ENCODE assay signal across 21 cellular contexts in genomic region chr14:33259764-33260163, GRCh38.
"Had no signal": no experiment of that assay in that cellular context is flagged by ENCODE, and none has a peak within 500 bp of the region (broad histone marks: within the 10 kb centered on the region; RNA-seq: fewer than 3 reads in every experiment).

No MANE protein-coding gene starts in this region.

- H3K27me3 ChIP-seq: ovary, right atrium auricular region, right lobe of liver, spleen, tibial nerve, uterus had no signal

- H3K4me3 ChIP-seq: left ventricle myocardium inferior, lung, ovary, right atrium auricular region, right lobe of liver, skin epidermis, spleen, tibial nerve, uterus had no signal

- DNase-seq: hypothalamus; immature natural killer cell; kidney; left colon; left ventricle myocardium inferior; mesendoderm; naive thymus-derived CD4-positive, alpha-beta T cell; ovary; right lobe of liver; spleen; stimulated activated CD4-positive, alpha-beta T cell treated with anti-CD3 and anti-CD28 coated beads, Interleukin-4, amount 100 ng/mL, for 24 hours; stimulated activated naive CD4-positive, alpha-beta T cell treated with Interleukin-2 at 50 U/mL for 16 hours; stimulated activated naive CD8-positive, alpha-beta T cell treated with anti-CD3 and anti-CD28 coated beads, Interleukin-15, amount 100 ng/mL, for 72 hours; substantia nigra; uterus had no signal

- ATAC-seq: left colon; naive thymus-derived CD4-positive, alpha-beta T cell; natural killer cell treated with Interleukin-12 subunit alpha and Interleukin-12 subunit beta and Interleukin-15 and Interleukin-18, amount 100 ng/mL, for 72 hours; right lobe of liver; stimulated activated effector memory CD8-positive, alpha-beta T cell treated with anti-CD3 and anti-CD28 coated beads, Interleukin-12 subunit alpha, Interleukin-12 subunit beta, amount 100 ng/mL, for 72 hours; stimulated activated naive CD8-positive, alpha-beta T cell treated with anti-CD3 and anti-CD28 coated beads, Interleukin-15, amount 100 ng/mL, for 72 hours had no signal

- H3K36me3 ChIP-seq: left ventricle myocardium inferior, ovary, right atrium auricular region, right lobe of liver, spleen, tibial nerve, uterus had no signal

- H3K9me3 ChIP-seq: left ventricle myocardium inferior, ovary, right atrium auricular region, right lobe of liver, tibial nerve, uterus had no signal

- H3K27ac ChIP-seq: left ventricle myocardium inferior, ovary, right atrium auricular region, right lobe of liver, skin epidermis, spleen, tibial nerve, uterus had no signal

- H3K4me1 ChIP-seq: left ventricle myocardium inferior, right atrium auricular region, right lobe of liver, spleen, uterus had no signal
